Comparison of ENCODE assay signal across 21 cellular contexts in the genomic region with DNA sequence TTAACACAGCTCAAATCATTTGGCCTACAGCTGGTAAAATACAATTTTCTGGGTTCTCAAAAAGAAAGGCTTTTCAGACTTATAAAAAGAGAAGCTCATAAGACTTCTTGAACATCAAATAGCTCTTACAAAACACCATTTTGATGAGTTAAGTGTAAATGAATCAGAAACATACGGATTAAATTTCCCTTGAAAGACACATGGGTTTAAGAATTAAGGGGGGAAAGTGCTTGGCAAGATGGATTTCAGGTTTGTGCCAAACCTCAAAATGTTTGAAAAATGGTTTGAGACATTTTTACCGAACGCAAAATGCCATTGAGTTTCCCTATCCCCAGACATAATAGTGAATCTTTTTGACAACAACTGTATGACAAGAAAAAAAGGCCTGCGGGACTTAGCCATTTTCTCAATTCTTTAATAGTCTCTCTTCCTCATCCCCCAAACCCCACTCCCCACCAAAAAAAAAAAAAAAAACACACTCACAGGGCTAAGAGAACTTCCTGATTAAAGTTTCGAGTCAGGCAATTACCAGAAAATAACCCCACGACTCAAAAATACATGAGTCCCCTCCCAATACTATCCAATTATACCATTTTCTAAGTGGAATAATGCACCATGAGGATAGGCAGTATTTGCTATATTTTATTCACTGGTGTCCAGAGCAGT.
A peak's percentile ranks its signal among the peaks of the same experiment; 100 is the strongest.
DNase-seq lines count a peak whose midpoint lies in the region; ATAC-seq, FAIRE-seq and TF ChIP-seq lines count a peak whose summit lies in the region.
"Had no signal": no experiment of that assay in that cellular context is flagged by ENCODE, and none has a peak within 500 bp of the region (broad histone marks: within the 10 kb centered on the region; RNA-seq: fewer than 3 reads in every experiment).

No MANE protein-coding gene starts in this region.

- H3K36me3 ChIP-seq in left ventricle myocardium inferior: no peaks in the 10 kb centered on the region
- peaks cover 0 to 3% of the 10 kb centered on the region in 2 experiments; a peak in 1 of 4 replicates for H3K36me3 ChIP-seq in GM12878 (ENCODE audit: control insufficient read depth in 2 of 2, insufficient read depth in 2 of 2, low read length in 1 of 2)
- H3K36me3 ChIP-seq in ovary: no peaks in the 10 kb centered on the region
- H3K36me3 ChIP-seq in CD4-positive, alpha-beta memory T cell (ENCODE audit: insufficient read depth, low read length): no peaks in the 10 kb centered on the region

- TF ChIP-seq CTCF in left ventricle myocardium inferior (IDR thresholded peaks at IDR 0.05; ENCODE audit: borderline replicate concordance) (no peak), GM12878 (IDR thresholded peaks at IDR 0.05 in 2 of 3, conservative IDR thresholded peaks at IDR 0.05 in 1 of 3; ENCODE audit: control insufficient read depth in 2 of 3, extremely low read depth in 1 of 3, insufficient read depth in 1 of 3, low read depth in 3 of 3, low read length in 3 of 3) (no peak), ovary (IDR thresholded peaks at IDR 0.05) (no peak)

- H2AFZ ChIP-seq in GM12878 (ENCODE audit: control insufficient read depth, low read depth, low read length): no peak overlapping the region

- no peaks in the 10 kb centered on the region for H3K9me3 ChIP-seq in left ventricle myocardium inferior (replicated peaks)
- H3K9me3 ChIP-seq in GM12878 (replicated peaks; ENCODE audit: control insufficient read depth, insufficient read depth, low read length): no peaks in the 10 kb centered on the region
- H3K9me3 ChIP-seq in ovary: no peaks in the 10 kb centered on the region
- H3K9me3 ChIP-seq in CD4-positive, alpha-beta memory T cell (ENCODE audit: control insufficient read depth in 1 of 2, low read length in 2 of 2): no peaks in the 10 kb centered on the region
- H3K9me3 ChIP-seq: MG63 had no signal

- intact Hi-C loops in left ventricle myocardium inferior (cut with micrococcal nuclease): no loop called here
- intact Hi-C loops in left ventricle myocardium superior (cut with micrococcal nuclease): no loop called here
- intact Hi-C loops in GM12878 (cut with micrococcal nuclease; ENCODE audit: unreplicated experiment): no loop called here
- intact Hi-C loops in ovary (cut with DNase I): no loop called here
- intact Hi-C loops in CD4-positive, alpha-beta memory T cell (cut with micrococcal nuclease): no loop called here

- H3K27ac ChIP-seq in left ventricle myocardium inferior (replicated peaks): peak overlapping the region; percentile 65
- no peak overlapping the region for H3K27ac ChIP-seq in GM12878 (ENCODE audit: control insufficient read depth, insufficient read depth)
- H3K27ac ChIP-seq in ovary: no peak overlapping the region
- H3K27ac ChIP-seq in CD4-positive, alpha-beta memory T cell (ENCODE audit: low read depth, low read length): no peak overlapping the region

- no peaks in the 10 kb centered on the region for H4K20me1 ChIP-seq in GM12878 (ENCODE audit: control insufficient read depth, insufficient read depth)

- TF ChIP-seq POLR2A in GM12878 (IDR thresholded peaks at IDR 0.05; ENCODE audit: low read depth, low read length): no peak
- no peak for TF ChIP-seq POLR2A in ovary (IDR thresholded peaks at IDR 0.05)

- H3K9me3 Mint-ChIP-seq in immature natural killer cell: peaks cover 0 to 1% (median 0%) of the 10 kb centered on the region in 6 donors
- no peaks in the 10 kb centered on the region for H3K9me3 Mint-ChIP-seq in CD4-positive, alpha-beta memory T cell

- no peaks in the 10 kb centered on the region for H3K36me3 Mint-ChIP-seq in immature natural killer cell
- H3K36me3 Mint-ChIP-seq in CD4-positive, alpha-beta memory T cell: no peaks in the 10 kb centered on the region
- H3K36me3 Mint-ChIP-seq: CD4-positive, CD25-positive, alpha-beta regulatory T cell had no signal

- 26% methylated on average over 6 of the region's 6 CpGs for WGBS in GM12878 (ENCODE audit: insufficient coverage, insufficient replicate concordance, low lambda C conversion rate, missing lambda C conversion rate)
- WGBS in ovary, 3 donors: 78 to 79% (median 79%) methylated on average over 6 of the region's 6 CpGs

- no peak overlapping the region for H3K4me3 Mint-ChIP-seq in immature natural killer cell
- no peak overlapping the region for H3K4me3 Mint-ChIP-seq in CD4-positive, alpha-beta memory T cell
- H3K4me3 Mint-ChIP-seq: CD4-positive, CD25-positive, alpha-beta regulatory T cell had no signal

- no peaks in the 10 kb centered on the region for H3K27me3 ChIP-seq in left ventricle myocardium inferior (ENCODE audit: low read depth)
- no peaks in the 10 kb centered on the region for H3K27me3 ChIP-seq in GM12878 (replicated peaks in 1 of 2; ENCODE audit: control insufficient read depth in 2 of 2, insufficient read depth in 2 of 2, low read length in 1 of 2)
- H3K27me3 ChIP-seq in ovary: no peaks in the 10 kb centered on the region
- H3K27me3 ChIP-seq in CD4-positive, alpha-beta memory T cell (ENCODE audit: insufficient read depth, low read length): no peaks in the 10 kb centered on the region
- H3K27me3 ChIP-seq: MG63 had no signal

- no peak for ATAC-seq in left ventricle myocardium superior
- peak; percentile 11; the same call in 2 of the 3 replicates for ATAC-seq in GM12878
- ATAC-seq in HG03108 (IDR thresholded peaks at IDR 0.05; ENCODE audit: unreplicated experiment): no peak
- ATAC-seq: HepG2 had no signal

- no peak overlapping the region for H3K27ac Mint-ChIP-seq in immature natural killer cell
- no peak overlapping the region for H3K27ac Mint-ChIP-seq in CD4-positive, alpha-beta memory T cell
- H3K27ac Mint-ChIP-seq: CD4-positive, CD25-positive, alpha-beta regulatory T cell had no signal

- no TSS peak for BruUV-seq in GM12878 (replicated peaks; lab: Mats Ljungman, UMichigan)

- H3K4me2 ChIP-seq in GM12878 (ENCODE audit: control insufficient read depth, insufficient read depth): peak overlapping the region; percentile 21; the same call in 1 of the 2 replicates

- in situ Hi-C loops in GM12878 (cut with MboI): no loop called here

- no peaks in the 10 kb centered on the region for H3K4me1 Mint-ChIP-seq in immature natural killer cell
- H3K4me1 Mint-ChIP-seq in CD4-positive, alpha-beta memory T cell: no peaks in the 10 kb centered on the region
- H3K4me1 Mint-ChIP-seq: CD4-positive, CD25-positive, alpha-beta regulatory T cell had no signal

- no peaks in the 10 kb centered on the region for H3K79me2 ChIP-seq in GM12878 (ENCODE audit: control insufficient read depth, insufficient read depth, low read length)

- SMC1A ChIA-PET in GM12878 (lab: Charles Lee; ENCODE audit: uncharacterized antibody, unreplicated experiment): interaction anchor here (1.1 to 5.2 kb wide), 9 partner anchors 9 to 127 kb away, joined by 3 to 32 read pairs (median 3); no protein-coding TSS in a partner anchor

- no peak for TF ChIP-seq RAD21 in GM12878 (IDR thresholded peaks at IDR 0.05; ENCODE audit: insufficient read depth, low read depth, low read length)

- no peak for DNase-seq in left ventricle myocardium inferior
- DNase-seq in left ventricle myocardium superior: no peak
- no peak for DNase-seq in GM12878 (ENCODE audit: low read depth, low spot score)
- DNase-seq in myocyte (ENCODE audit: low read depth): peak; percentile 34
- no peak for DNase-seq in ovary
- no peak for DNase-seq in immature natural killer cell
- no peak for DNase-seq in CD4-positive, alpha-beta memory T cell
- DNase-seq: 8988T; Calu3; CD4-positive, CD25-positive, alpha-beta regulatory T cell; DMS79; GOT3; MG63; NCI-H1417; NCI-H1930; NCI-H2171; NCI-H446 treated with DMSO at 0.1 percent for 48 hours; NCI-H82; SIG-M5 had no signal

- POLR2A ChIA-PET in GM12878 (lab: Charles Lee): interaction anchor here (1.2 to 1.6 kb wide), 2 partner anchors 10 to 13 kb away, joined by 3 read pairs; no protein-coding TSS in a partner anchor
- POLR2A ChIA-PET in CD4-positive, alpha-beta memory T cell (lab: Charles Lee; ENCODE audit: partially characterized antibody): no interaction called here

- FAIRE-seq in GM12878 (lab: Jason Lieb, UNC): no peak
- FAIRE-seq: HepG2 had no signal

- peaks cover 0 to 7% (median 2%) of the 10 kb centered on the region in 3 donors for H3K27me3 Mint-ChIP-seq in immature natural killer cell (ENCODE audit: low read depth in 3 of 3)
- peaks cover 0 to 2% of the 10 kb centered on the region in 2 donors for H3K27me3 Mint-ChIP-seq in CD4-positive, alpha-beta memory T cell

- no peak overlapping the region for H3K9ac ChIP-seq in GM12878 (ENCODE audit: control insufficient read depth, insufficient read depth, low read length)

- CTCF ChIA-PET in GM12878 (lab: Yijun Ruan, JAX): interaction anchor here (1.0 to 1.8 kb wide), 4 partner anchors 8 to 12 kb away, joined by 3 to 5 read pairs (median 3); no protein-coding TSS in a partner anchor
- CTCF ChIA-PET in CD4-positive, alpha-beta memory T cell (lab: Charles Lee; ENCODE audit: partially characterized antibody): interaction anchor here (0.9 kb wide), 1 partner anchor 17 kb away, joined by 4 read pairs; no protein-coding TSS in a partner anchor

- TF ChIP-seq EP300 in GM12878 (IDR thresholded peaks at IDR 0.05; ENCODE audit: borderline replicate concordance in 1 of 2, control insufficient read depth in 1 of 2, low read depth in 2 of 2, low read length in 2 of 2) (no peak), ovary (IDR thresholded peaks at IDR 0.05) (no peak)

- H3K4me1 ChIP-seq in left ventricle myocardium inferior (peaks cover 82% of the 10 kb centered on the region), GM12878 (ENCODE audit: control insufficient read depth, insufficient read depth, low read length) (peaks cover 9% of the 10 kb centered on the region; the same call in 1 of the 2 replicates), ovary (ENCODE audit: insufficient read depth) (no peaks in the 10 kb centered on the region)
- H3K4me1 ChIP-seq in CD4-positive, alpha-beta memory T cell (ENCODE audit: insufficient read depth, low read length): no peaks in the 10 kb centered on the region

- H3K4me3 ChIP-seq in left ventricle myocardium inferior (no peak overlapping the region), GM12878 (no peak overlapping the region), ovary (no peak overlapping the region)
- H3K4me3 ChIP-seq in CD4-positive, alpha-beta memory T cell (ENCODE audit: low read length in 2 of 2): no peak overlapping the region
- H3K4me3 ChIP-seq: MG63 had no signal

- RAD21 ChIA-PET in GM12878 (lab: Charles Lee; ENCODE audit: unreplicated experiment): interaction anchor here (0.6 to 4.9 kb wide), 5 partner anchors 9 to 128 kb away, joined by 3 to 36 read pairs (median 3); no protein-coding TSS in a partner anchor

TF ChIP-seq in GM12878, 131 proteins besides CTCF, POLR2A, EP300 and RAD21:
- TF ChIP-seq KLF5 (IDR thresholded peaks at IDR 0.05; ENCODE audit: partially characterized antibody) (no peak), ZNF384 (IDR thresholded peaks at IDR 0.05; ENCODE audit: borderline replicate concordance, low read depth, low read length) (peak; percentile 68), RUNX3 (IDR thresholded peaks at IDR 0.05; ENCODE audit: low read length) (peak; percentile 66), IKZF2 (IDR thresholded peaks at IDR 0.05) (no peak)
